Comparison of ENCODE assay signal across 9 cellular contexts in the genomic region with DNA sequence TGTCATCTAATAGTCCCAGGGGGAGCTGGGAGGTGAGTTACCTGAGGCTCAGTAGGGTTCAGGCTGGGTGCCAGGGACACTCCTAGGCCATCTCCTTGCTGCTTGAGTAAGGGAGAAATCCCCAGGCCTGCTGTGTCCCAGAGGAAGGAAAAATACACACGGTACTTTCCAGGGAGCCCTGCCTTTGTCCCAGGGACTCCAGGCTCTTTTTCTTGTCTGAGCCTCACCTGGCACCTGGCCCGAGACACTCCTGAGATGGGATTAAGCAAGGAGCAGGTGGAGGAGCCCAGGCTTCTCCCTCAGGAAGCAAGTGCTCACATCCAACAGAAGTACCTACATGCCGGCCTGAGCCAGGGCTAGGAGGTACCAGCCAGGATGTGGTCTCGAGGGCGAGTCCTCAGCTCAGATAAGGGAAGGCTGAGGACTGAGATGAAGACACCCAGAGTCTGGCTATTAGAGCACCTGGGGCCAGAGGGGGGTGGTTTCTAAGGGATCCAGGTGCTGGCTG. TPM values are rescaled to one million over a fixed set of nuclear protein-coding genes. Genes with fewer than 3 reads are reported as not detected.
A peak's percentile ranks its signal among the peaks of the same experiment; 100 is the strongest.
DNase-seq lines count a peak whose midpoint lies in the region; ATAC-seq and TF ChIP-seq lines count a peak whose summit lies in the region.
"Had no signal": no experiment of that assay in that cellular context is flagged by ENCODE, and none has a peak within 500 bp of the region (broad histone marks: within the 10 kb centered on the region; RNA-seq: fewer than 3 reads in every experiment).

No MANE protein-coding gene starts in this region.

- H3K27ac ChIP-seq in PC-9: peak overlapping the region; percentile 75

- no peaks in the 10 kb centered on the region for H3K27me3 Mint-ChIP-seq in effector memory CD8-positive, alpha-beta T cell

- peak; percentile 40 for DNase-seq in activated CD4-positive, alpha-beta T cell treated with anti-CD3 and anti-CD28 coated beads for 48 hours
- DNase-seq in activated CD4-positive, alpha-beta T cell treated with anti-CD3 and anti-CD28 coated beads, Interleukin-2, amount 50 U/mL, for 1 hour: no peak
- peak; percentile 38 to 59 for DNase-seq in PC-9
- DNase-seq in effector memory CD8-positive, alpha-beta T cell: no peak
- no peak for DNase-seq in stimulated activated effector memory CD8-positive, alpha-beta T cell treated with anti-CD3 and anti-CD28 coated beads, Interleukin-12 subunit alpha, Interleukin-12 subunit beta, amount 100 ng/mL, for 72 hours (ENCODE audit: low spot score in 2 of 2)
- DNase-seq in DMS114 treated with DMSO at 0.1 percent for 48 hours (lab: John Stamatoyannopoulos, UW; ENCODE audit: unreplicated experiment): no peak

- H3K9me3 Mint-ChIP-seq in effector memory CD8-positive, alpha-beta T cell: no peaks in the 10 kb centered on the region
- no peaks in the 10 kb centered on the region for H3K9me3 Mint-ChIP-seq in stimulated activated effector memory CD8-positive, alpha-beta T cell treated with anti-CD3 and anti-CD28 coated beads, Interleukin-12 subunit alpha, Interleukin-12 subunit beta, amount 100 ng/mL, for 72 hours

- CTCF ChIA-PET in PC-9 (lab: Charles Lee): interaction anchor here (1.4 kb wide), 1 partner anchor 18 kb away, joined by 5 read pairs; a partner anchor contains a TSS

- H3K4me1 Mint-ChIP-seq in effector memory CD8-positive, alpha-beta T cell (ENCODE audit: low read depth in 2 of 2): peaks cover 27 to 32% of the 10 kb centered on the region in 2 donors
- H3K4me1 Mint-ChIP-seq in stimulated activated effector memory CD8-positive, alpha-beta T cell treated with anti-CD3 and anti-CD28 coated beads, Interleukin-12 subunit alpha, Interleukin-12 subunit beta, amount 100 ng/mL, for 72 hours: peaks cover 56% of the 10 kb centered on the region

- no peaks in the 10 kb centered on the region for H3K79me2 ChIP-seq in PC-9 (ENCODE audit: low read depth)

- peak overlapping the region; percentile 69 for H2AFZ ChIP-seq in PC-9

- no peaks in the 10 kb centered on the region for H3K27me3 ChIP-seq in PC-9 (ENCODE audit: insufficient read depth, low read depth)

- peaks cover 62% of the 10 kb centered on the region for H3K4me1 ChIP-seq in PC-9 (replicated peaks; ENCODE audit: insufficient read depth)

- no peaks in the 10 kb centered on the region for H3K36me3 ChIP-seq in PC-9 (ENCODE audit: low read depth)

- peaks cover 18% of the 10 kb centered on the region for H3K36me3 Mint-ChIP-seq in effector memory CD8-positive, alpha-beta T cell (ENCODE audit: insufficient read depth)
- peaks cover 16% of the 10 kb centered on the region for H3K36me3 Mint-ChIP-seq in stimulated activated effector memory CD8-positive, alpha-beta T cell treated with anti-CD3 and anti-CD28 coated beads, Interleukin-12 subunit alpha, Interleukin-12 subunit beta, amount 100 ng/mL, for 72 hours

- H3F3A ChIP-seq in PC-9 (ENCODE audit: insufficient read depth, low read depth): peaks cover 53% of the 10 kb centered on the region

- no TSS peak for BruUV-seq in PC-9 (replicated peaks; lab: Mats Ljungman, UMichigan)

- peak overlapping the region; percentile 76 to 92 for H3K27ac Mint-ChIP-seq in effector memory CD8-positive, alpha-beta T cell
- H3K27ac Mint-ChIP-seq in stimulated activated effector memory CD8-positive, alpha-beta T cell treated with anti-CD3 and anti-CD28 coated beads, Interleukin-12 subunit alpha, Interleukin-12 subunit beta, amount 100 ng/mL, for 72 hours: peak overlapping the region; percentile 85

- H3K4me2 ChIP-seq in PC-9: peak overlapping the region; percentile 71

- H3K9me2 ChIP-seq in PC-9 (ENCODE audit: insufficient read depth): no peaks in the 10 kb centered on the region

- intact Hi-C loops in PC-9 (cut with micrococcal nuclease; ENCODE audit: unreplicated experiment): no loop called here

- H3K4me3 Mint-ChIP-seq in effector memory CD8-positive, alpha-beta T cell: peak overlapping the region; percentile 71 to 78
- H3K4me3 Mint-ChIP-seq in stimulated activated effector memory CD8-positive, alpha-beta T cell treated with anti-CD3 and anti-CD28 coated beads, Interleukin-12 subunit alpha, Interleukin-12 subunit beta, amount 100 ng/mL, for 72 hours: peak overlapping the region; percentile 64

- peak; percentile 24 for ATAC-seq in effector memory CD8-positive, alpha-beta T cell (replicated peaks)
- peak; percentile 11 for ATAC-seq in stimulated activated effector memory CD8-positive, alpha-beta T cell treated with anti-CD3 and anti-CD28 coated beads, Interleukin-12 subunit alpha, Interleukin-12 subunit beta, amount 100 ng/mL, for 72 hours
- ATAC-seq in HG03432 (IDR thresholded peaks at IDR 0.05; ENCODE audit: unreplicated experiment) (no peak), GM21526 (IDR thresholded peaks at IDR 0.05; ENCODE audit: low FRiP score, unreplicated experiment) (no peak)

- POLR2A ChIA-PET in PC-9 (lab: Charles Lee; ENCODE audit: unreplicated experiment): no interaction called here

- TF ChIP-seq CTCF in PC-9 (conservative IDR thresholded peaks at IDR 0.05): no peak

- no peaks in the 10 kb centered on the region for H4K20me1 ChIP-seq in PC-9 (ENCODE audit: insufficient read depth)

- H3K9me3 ChIP-seq in PC-9 (ENCODE audit: insufficient read depth, low read depth): no peaks in the 10 kb centered on the region

- peak overlapping the region; percentile 30; the same call in 1 of the 2 replicates for H3K4me3 ChIP-seq in PC-9

RNA-seq across cellular contexts. Expression of a gene that starts 0.9 kb away (rescaled TPM):
- total RNA-seq in PC-9 (2021): 0.72 and 4.7 TPM in 2 replicates

RNA-seq across cellular contexts. Expression of a gene that starts 15.0 kb away (rescaled TPM):
- 5.9 and 16.5 TPM in 2 replicates for total RNA-seq in PC-9 (2021)

RNA-seq across cellular contexts. Expression of a gene that starts 17.9 kb away (rescaled TPM):
- total RNA-seq in PC-9 (2021): not detected in 2 replicates
- total RNA-seq: omental fat pad had no signal

RNA-seq across cellular contexts. Expression of a gene that starts 19.4 kb away (rescaled TPM):
- 3.0 and 6.1 TPM in 2 replicates for total RNA-seq in PC-9 (2021)

RNA-seq across cellular contexts. Expression of a gene that starts 33.4 kb away (rescaled TPM):
- total RNA-seq in PC-9 (2021): 66.2 and 72.2 TPM in 2 replicates

Comparison
In these comparisons a context has a peak if more than half of its experiments do, and no peak if none do; other contexts are left out.
1. DNase-seq: peak in activated CD4-positive, alpha-beta T cell treated with anti-CD3 and anti-CD28 coated beads for 48 hours (single experiment) and PC-9 (2 of 2); none in activated CD4-positive, alpha-beta T cell treated with anti-CD3 and anti-CD28 coated beads, Interleukin-2, amount 50 U/mL, for 1 hour (single experiment), effector memory CD8-positive, alpha-beta T cell (0 of 3), stimulated activated effector memory CD8-positive, alpha-beta T cell treated with anti-CD3 and anti-CD28 coated beads, Interleukin-12 subunit alpha, Interleukin-12 subunit beta, amount 100 ng/mL, for 72 hours (0 of 2) and DMS114 treated with DMSO at 0.1 percent for 48 hours (single experiment).
2. ATAC-seq: peak in effector memory CD8-positive, alpha-beta T cell (single experiment) and stimulated activated effector memory CD8-positive, alpha-beta T cell treated with anti-CD3 and anti-CD28 coated beads, Interleukin-12 subunit alpha, Interleukin-12 subunit beta, amount 100 ng/mL, for 72 hours (single experiment); none in HG03432 (single experiment) and GM21526 (single experiment).